In the genomic region with DNA sequence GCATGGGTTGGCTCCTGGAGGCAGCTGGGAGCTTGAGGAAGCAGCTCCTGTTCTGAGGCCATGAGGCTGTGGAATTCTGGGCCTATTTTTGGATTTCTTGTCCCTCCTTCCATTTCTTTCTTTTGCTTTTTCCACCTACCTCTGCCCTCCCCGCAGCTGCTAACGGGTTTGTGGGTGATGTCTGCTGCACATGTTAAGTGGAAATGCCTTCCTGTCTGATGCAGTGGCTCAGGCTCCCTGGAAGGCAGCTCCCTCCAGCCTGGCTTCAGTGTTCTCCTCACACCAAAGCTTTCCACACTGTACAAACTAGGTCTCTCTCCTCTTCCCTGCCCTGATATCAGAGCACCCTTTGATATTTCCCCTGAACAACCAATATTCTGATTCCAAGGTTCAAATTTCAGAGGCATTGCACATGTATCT, we compare ENCODE assay signal across 21 cellular contexts. TPM values are rescaled to one million over a fixed set of nuclear protein-coding genes. Genes with fewer than 3 reads are reported as not detected.
DNase-seq lines count a peak whose midpoint lies in the region; ATAC-seq and TF ChIP-seq lines count a peak whose summit lies in the region.
"Had no signal": no experiment of that assay in that cellular context is flagged by ENCODE, and none has a peak within 500 bp of the region (broad histone marks: within the 10 kb centered on the region; RNA-seq: fewer than 3 reads in every experiment).

No MANE protein-coding gene starts in this region.

- TF ChIP-seq CTCF in nephron (IDR thresholded peaks at IDR 0.05; ENCODE audit: unreplicated experiment in 3 of 3) (no peak), mesothelial cell of epicardium (IDR thresholded peaks at IDR 0.05; ENCODE audit: unreplicated experiment) (no peak)

- peaks cover 34 to 46% (median 36%) of the 10 kb centered on the region in 3 donors for H3K4me1 ChIP-seq in skeletal muscle tissue (ENCODE audit: control insufficient read depth in 3 of 3, insufficient read depth in 3 of 3, low read length in 3 of 3)
- H3K4me1 ChIP-seq: A549 had no signal

- peaks cover 18% of the 10 kb centered on the region for H3K4me1 Mint-ChIP-seq in nephron
- no peaks in the 10 kb centered on the region for H3K4me1 Mint-ChIP-seq in mesothelial cell of epicardium
- H3K4me1 Mint-ChIP-seq: CD8-positive, alpha-beta memory T cell had no signal

- no peak overlapping the region for H3K27ac ChIP-seq in skeletal muscle tissue (ENCODE audit: low read depth, low read length)
- H3K27ac ChIP-seq: A549; BLaER1 treated with 17β-estradiol and CSF1 and Interleukin-3, amounts not matched to agents 10 nM and 100 nM had no signal

- H3K36me3 Mint-ChIP-seq in nephron (ENCODE audit: low read depth) (peaks cover 49% of the 10 kb centered on the region), mesothelial cell of epicardium (peaks cover 21% of the 10 kb centered on the region)
- H3K36me3 Mint-ChIP-seq: CD8-positive, alpha-beta memory T cell had no signal

- no peaks in the 10 kb centered on the region for H3K27me3 ChIP-seq in skeletal muscle tissue (ENCODE audit: control insufficient read depth in 3 of 3, insufficient read depth in 3 of 3, low read length in 3 of 3)
- H3K27me3 ChIP-seq: BLaER1 treated with 17β-estradiol and CSF1 and Interleukin-3, amounts not matched to agents 10 nM and 100 nM had no signal

- peak overlapping the region in 2 of 3 donors; percentile 16 to 25 for H3K9ac ChIP-seq in skeletal muscle tissue (ENCODE audit: low read depth in 1 of 3, low read length in 3 of 3)
- H3K9ac ChIP-seq: BLaER1 treated with 17β-estradiol and CSF1 and Interleukin-3, amounts not matched to agents 10 nM and 100 nM had no signal

- H3K27ac Mint-ChIP-seq in nephron (peak overlapping the region in 2 of 3 experiments; percentile 4 to 38), mesothelial cell of epicardium (no peak overlapping the region)
- H3K27ac Mint-ChIP-seq: CD8-positive, alpha-beta memory T cell; GM23338 had no signal

- H3K4me3 ChIP-seq in skeletal muscle tissue (ENCODE audit: low read length in 3 of 3): no peak overlapping the region
- H3K4me3 ChIP-seq: A549; BLaER1 treated with 17β-estradiol and CSF1 and Interleukin-3, amounts not matched to agents 10 nM and 100 nM; GM23338; K562 had no signal

- H3K9me3 ChIP-seq in skeletal muscle tissue (ENCODE audit: control insufficient read depth in 3 of 3, low read length in 3 of 3): no peaks in the 10 kb centered on the region
- H3K9me3 ChIP-seq: A549; BLaER1 treated with 17β-estradiol and CSF1 and Interleukin-3, amounts not matched to agents 10 nM and 100 nM had no signal

- peaks cover 42 to 64% (median 52%) of the 10 kb centered on the region in 3 donors for H3K36me3 ChIP-seq in skeletal muscle tissue (ENCODE audit: control insufficient read depth in 3 of 3, insufficient read depth in 3 of 3, low read length in 3 of 3)

- H3K27me3 Mint-ChIP-seq in nephron (ENCODE audit: low read depth) (no peaks in the 10 kb centered on the region), mesothelial cell of epicardium (ENCODE audit: low read depth) (no peaks in the 10 kb centered on the region)

- ATAC-seq in Right ventricle myocardium inferior: no peak
- ATAC-seq in HG03135 (IDR thresholded peaks at IDR 0.05; ENCODE audit: unreplicated experiment): no peak
- ATAC-seq in GM21515 (IDR thresholded peaks at IDR 0.05; ENCODE audit: unreplicated experiment): no peak
- ATAC-seq: A549, GM23338, HCT116, K562, Panc1 had no signal

- peak; percentile 56 for DNase-seq in cardiac septum (ENCODE audit: low spot score)
- DNase-seq in Right ventricle myocardium inferior (ENCODE audit: missing footprints): no peak
- peak in 34 of 42 donors; percentile 13 to 85 (median 58) for DNase-seq in head of caudate nucleus
- DNase-seq in mesothelial cell of epicardium (ENCODE audit: low spot score in 2 of 2, unreplicated experiment in 2 of 2): no peak
- DNase-seq: CD8-positive, alpha-beta memory T cell; DMS79 treated with DMSO at 0.1 percent for 48 hours; MV-4-11; NCI-H2081; NCI-H510A treated with DMSO at 0.1 percent for 48 hours; NCI-H82 had no signal

- intact Hi-C loops in cardiac septum (cut with DNase I) (loop anchor here (5.0 kb wide), 1 partner anchor 38 kb away; no protein-coding TSS in a partner anchor), Right ventricle myocardium inferior (cut with DNase I) (loop anchor here (5.0 kb wide), 1 partner anchor 63 kb away; no protein-coding TSS in a partner anchor), head of caudate nucleus (cut with DNase I) (loop anchor here (10.0 kb wide), 1 partner anchor 56 kb away; a partner anchor contains a TSS)

- H3K9me3 Mint-ChIP-seq in nephron (no peaks in the 10 kb centered on the region), mesothelial cell of epicardium (no peaks in the 10 kb centered on the region)
- H3K9me3 Mint-ChIP-seq: CD8-positive, alpha-beta memory T cell; GM23338 had no signal

- H3K4me3 Mint-ChIP-seq in nephron (no peak overlapping the region), mesothelial cell of epicardium (no peak overlapping the region)
- H3K4me3 Mint-ChIP-seq: CD8-positive, alpha-beta memory T cell; GM23338 had no signal

RNA-seq across cellular contexts. Expression of a gene that starts 33.8 kb away (rescaled TPM):
- 2.4 TPM for total RNA-seq in cardiac septum
- total RNA-seq in Right ventricle myocardium inferior: 1.4 TPM
- 14.1 TPM for total RNA-seq in skeletal muscle tissue
- 5.9 to 6.9 TPM (median 6.8 TPM) in 3 replicates for total RNA-seq in mesothelial cell of epicardium
- total RNA-seq: G401, K562 had no signal

RNA-seq across cellular contexts. Expression of a gene that starts 52.3 kb away (rescaled TPM):
- 327 TPM for total RNA-seq in cardiac septum
- total RNA-seq in Right ventricle myocardium inferior: 396 TPM
- 28.7 TPM for total RNA-seq in skeletal muscle tissue
- 37.3 to 40.4 TPM (median 40.1 TPM) in 3 replicates for total RNA-seq in mesothelial cell of epicardium

Comparison
In these comparisons a context has a peak if more than half of its experiments do, and no peak if none do; other contexts are left out.
1. DNase-seq: peak in cardiac septum (single experiment) and head of caudate nucleus (34 of 42); none in Right ventricle myocardium inferior (single experiment) and mesothelial cell of epicardium (0 of 2).